8 cellular contexts compared by ENCODE assay signal in the genomic region with DNA sequence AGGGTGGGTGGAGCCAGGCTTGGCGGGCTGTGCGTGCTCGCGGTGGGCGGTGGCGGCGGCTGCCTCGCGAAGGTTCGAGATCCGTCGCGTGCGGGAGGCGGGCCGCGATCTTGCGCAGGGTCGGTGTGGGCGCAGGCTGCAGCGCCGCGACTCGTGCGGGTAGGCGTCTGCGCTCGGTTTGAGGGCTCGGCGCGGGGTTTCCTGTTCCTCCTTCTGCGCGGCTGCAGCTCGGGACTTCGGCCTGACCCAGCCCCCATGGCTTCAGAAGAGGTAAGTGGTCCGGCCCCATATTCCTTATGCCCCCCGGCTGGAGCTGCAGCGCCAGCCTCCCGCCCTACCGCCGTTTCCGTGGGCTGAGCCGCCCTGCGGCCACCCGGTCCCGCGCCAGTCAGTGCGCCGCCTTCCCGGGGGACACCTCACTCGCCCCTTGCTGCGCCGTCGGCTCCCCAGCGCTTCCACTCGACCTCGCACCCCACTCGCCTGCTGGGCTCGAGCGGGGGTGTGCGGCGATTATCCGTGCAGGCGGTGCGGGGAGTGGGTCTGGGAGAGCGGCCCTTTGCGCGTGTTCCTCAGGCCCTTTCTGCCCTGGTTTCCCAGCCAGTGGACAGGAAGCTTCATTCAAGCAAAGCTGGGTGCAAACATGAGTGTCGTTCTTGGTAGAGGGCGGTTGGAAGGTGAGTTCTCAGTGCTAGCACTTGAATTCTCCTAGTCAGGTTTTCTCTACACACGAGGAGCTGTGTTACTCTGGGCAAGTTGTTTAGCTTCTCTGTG. TPM values are rescaled to one million over a fixed set of nuclear protein-coding genes. Genes with fewer than 3 reads are reported as not detected.
A peak's percentile ranks its signal among the peaks of the same experiment; 100 is the strongest.
DNase-seq lines count a peak whose midpoint lies in the region; ATAC-seq, FAIRE-seq and TF ChIP-seq lines count a peak whose summit lies in the region.

A gene with protein sequence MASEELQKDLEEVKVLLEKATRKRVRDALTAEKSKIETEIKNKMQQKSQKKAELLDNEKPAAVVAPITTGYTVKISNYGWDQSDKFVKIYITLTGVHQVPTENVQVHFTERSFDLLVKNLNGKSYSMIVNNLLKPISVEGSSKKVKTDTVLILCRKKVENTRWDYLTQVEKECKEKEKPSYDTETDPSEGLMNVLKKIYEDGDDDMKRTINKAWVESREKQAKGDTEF (plus strand): TSS at position 22 of the 771 bp plus-strand sequence. CDS start 234 bp downstream, at position 256.

- peak within 1 kb of the TSS; percentile 42 to 63 for H3K4me3 ChIP-seq in CD4-positive, alpha-beta memory T cell (ENCODE audit: low read length in 2 of 2)
- H3K4me3 ChIP-seq in choroid plexus epithelial cell (ENCODE audit: low read depth, low read length) (peak within 1 kb of the TSS; percentile 83), HepG2 (replicated peaks in 1 of 3; ENCODE audit: insufficient read depth in 1 of 3, low read depth in 2 of 3, low read length in 3 of 3) (peak within 1 kb of the TSS; percentile 78 to 92 (median 79))

- peak; percentile 18 for ATAC-seq in GM19395 (IDR thresholded peaks at IDR 0.05; ENCODE audit: unreplicated experiment)
- peak; percentile 83 for ATAC-seq in HepG2
- peak; percentile 7 for ATAC-seq in stimulated activated effector memory CD8-positive, alpha-beta T cell treated with anti-CD3 and anti-CD28 coated beads, Interleukin-12 subunit alpha, Interleukin-12 subunit beta, amount 100 ng/mL, for 72 hours

- H3K27ac ChIP-seq in CD4-positive, alpha-beta memory T cell (ENCODE audit: low read depth, low read length), result peak within 1 kb of the TSS; percentile 99
- peak within 1 kb of the TSS; percentile 98 for H3K27ac ChIP-seq in HepG2 (ENCODE audit: extremely low read length, insufficient read depth, low read length)

- TF ChIP-seq EP300 in HepG2 (IDR thresholded peaks at IDR 0.05; ENCODE audit: low read depth in 2 of 2, low read length in 2 of 2) (peak in 1 of 2 experiments; percentile 36; a peak in 1 of 4 replicates), HepG2 (CRISPR knock-in tag; IDR thresholded peaks at IDR 0.05; ENCODE audit: borderline replicate concordance) (0 out of 2 replicates have a peak, but pooled peaks have one; percentile 18)

- peak within 1 kb of the TSS in 2 of 7 donors; percentile 97 to 98 for H3K27ac Mint-ChIP-seq in CD4-positive, alpha-beta memory T cell
- H3K27ac Mint-ChIP-seq in stimulated activated effector memory CD8-positive, alpha-beta T cell treated with anti-CD3 and anti-CD28 coated beads, Interleukin-12 subunit alpha, Interleukin-12 subunit beta, amount 100 ng/mL, for 72 hours, result no peak within 1 kb of the TSS

- no peaks in the 10 kb centered on the region for H3K27me3 Mint-ChIP-seq in CD4-positive, alpha-beta memory T cell

- peaks cover 26 to 46% (median 39%) of the 10 kb centered on the region in 4 donors for H3K4me1 Mint-ChIP-seq in CD4-positive, alpha-beta memory T cell
- peaks cover 46% of the 10 kb centered on the region for H3K4me1 Mint-ChIP-seq in stimulated activated effector memory CD8-positive, alpha-beta T cell treated with anti-CD3 and anti-CD28 coated beads, Interleukin-12 subunit alpha, Interleukin-12 subunit beta, amount 100 ng/mL, for 72 hours

- WGBS in HepG2 (ENCODE audit: low lambda C conversion rate), result 0% methylated on average over 9 of the region's 71 CpGs

- DNase-seq in CD4-positive, alpha-beta memory T cell, result peak in 2 of 5 donors; percentile 24 to 51
- DNase-seq in HuH-7 (ENCODE audit: low spot score) (peak; percentile 70), T follicular helper cell (ENCODE audit: low read depth) (peak; percentile 25), choroid plexus epithelial cell (ENCODE audit: low read depth) (peak; percentile 56), HepG2 (ENCODE audit: low spot score) (peak; percentile 29), GM19238 (ENCODE audit: insufficient read length, low spot score) (no peak)
- DNase-seq in stimulated activated effector memory CD8-positive, alpha-beta T cell treated with anti-CD3 and anti-CD28 coated beads, Interleukin-12 subunit alpha, Interleukin-12 subunit beta, amount 100 ng/mL, for 72 hours (ENCODE audit: low spot score in 2 of 2), result peak; percentile 42 to 80

- H3K36me3 Mint-ChIP-seq in CD4-positive, alpha-beta memory T cell, result peaks cover 0 to 8% of the 10 kb centered on the region in 2 donors
- H3K36me3 Mint-ChIP-seq in stimulated activated effector memory CD8-positive, alpha-beta T cell treated with anti-CD3 and anti-CD28 coated beads, Interleukin-12 subunit alpha, Interleukin-12 subunit beta, amount 100 ng/mL, for 72 hours, result peaks cover 68% of the 10 kb centered on the region

- no TSS peak for BruUV-seq in HepG2 (replicated peaks; lab: Mats Ljungman, UMichigan)

- H3K4me3 Mint-ChIP-seq in CD4-positive, alpha-beta memory T cell, result peak within 1 kb of the TSS in 1 of 8 donors; percentile 99
- H3K4me3 Mint-ChIP-seq in stimulated activated effector memory CD8-positive, alpha-beta T cell treated with anti-CD3 and anti-CD28 coated beads, Interleukin-12 subunit alpha, Interleukin-12 subunit beta, amount 100 ng/mL, for 72 hours, result no peak within 1 kb of the TSS

- H3K36me3 ChIP-seq in CD4-positive, alpha-beta memory T cell (ENCODE audit: insufficient read depth, low read length), result no peaks in the 10 kb centered on the region
- H3K36me3 ChIP-seq in HepG2 (replicated peaks in 1 of 2; ENCODE audit: control insufficient read depth in 1 of 2, insufficient read depth in 2 of 2, low read length in 2 of 2), result peaks cover 0 to 6% of the 10 kb centered on the region in 2 experiments; a peak in 2 of 5 replicates

- peaks cover 55% of the 10 kb centered on the region for H3K4me1 ChIP-seq in CD4-positive, alpha-beta memory T cell (ENCODE audit: insufficient read depth, low read length)
- peaks cover 62% of the 10 kb centered on the region for H3K4me1 ChIP-seq in HepG2 (ENCODE audit: insufficient read depth, low read length)

- TF ChIP-seq RAD21 in HepG2 (CRISPR knock-in tag; IDR thresholded peaks at IDR 0.05), result peak; percentile 44

- H3K9me3 ChIP-seq in CD4-positive, alpha-beta memory T cell (ENCODE audit: control insufficient read depth in 1 of 2, low read length in 2 of 2), result no peaks in the 10 kb centered on the region
- no peaks in the 10 kb centered on the region for H3K9me3 ChIP-seq in HepG2 (ENCODE audit: low read length)

- H3K9ac ChIP-seq in HepG2 (ENCODE audit: insufficient read depth, low read depth, low read length), result peak within 1 kb of the TSS; percentile 98

- intact Hi-C loops in CD4-positive, alpha-beta memory T cell (cut with micrococcal nuclease), result loop anchor here (1.0 to 10.0 kb wide), 11 partner anchors 23 to 1525 kb away; a partner anchor contains a TSS
- intact Hi-C loops in HepG2 (cut with micrococcal nuclease; ENCODE audit: unreplicated experiment), result loop anchor here (5.0 kb wide), 3 partner anchors 48 to 733 kb away; no protein-coding TSS in a partner anchor

- peaks cover 4% of the 10 kb centered on the region; the same call in 1 of the 2 replicates for H4K20me1 ChIP-seq in HepG2 (ENCODE audit: insufficient read depth, low read length)

- CTCF ChIA-PET in CD4-positive, alpha-beta memory T cell (lab: Charles Lee; ENCODE audit: partially characterized antibody), result interaction anchor here (0.7 to 5.0 kb wide), 16 partner anchors 16 to 231 kb away, joined by 3 to 55 read pairs (median 6); a partner anchor contains a TSS
- CTCF ChIA-PET in HepG2 (lab: Yijun Ruan, JAX; ENCODE audit: low intra/inter-chr PET ratio, low total read pairs), result interaction anchor here (2.3 kb wide), 1 partner anchor 230 kb away, joined by 26 read pairs; no protein-coding TSS in a partner anchor

- peak in 1 of 2 experiments; percentile 85; a peak in 2 of 4 replicates for TF ChIP-seq POLR2A in HepG2 (IDR thresholded peaks at IDR 0.05; ENCODE audit: insufficient read depth in 1 of 2, low read depth in 2 of 2, low read length in 2 of 2)

- TF ChIP-seq CTCF in choroid plexus epithelial cell (conservative IDR thresholded peaks at IDR 0.05; ENCODE audit: low read depth, low read length), result no peak
- TF ChIP-seq CTCF in HepG2 (CRISPR knock-in tag; IDR thresholded peaks at IDR 0.05), result no peak

- H3K4me2 ChIP-seq in HepG2 (ENCODE audit: low read depth, low read length), result peak within 1 kb of the TSS; percentile 80

- peaks cover 50% of the 10 kb centered on the region for H3K79me2 ChIP-seq in HepG2 (ENCODE audit: insufficient read depth, low read length)

- H2AFZ ChIP-seq in HepG2 (ENCODE audit: low read length), result peak within 1 kb of the TSS; percentile 56

- POLR2A ChIA-PET in CD4-positive, alpha-beta memory T cell (lab: Charles Lee; ENCODE audit: partially characterized antibody), result interaction anchor here (0.7 to 5.1 kb wide), 28 partner anchors 11 to 1523 kb away, joined by 3 to 315 read pairs (median 10); a partner anchor contains a TSS
- POLR2A ChIA-PET in HepG2 (lab: Yijun Ruan, JAX), result interaction anchor here (0.6 to 3.8 kb wide), 24 partner anchors 8 to 1525 kb away, joined by 3 to 124 read pairs (median 4); a partner anchor contains a TSS

- no peaks in the 10 kb centered on the region for H3K9me3 Mint-ChIP-seq in CD4-positive, alpha-beta memory T cell
- no peaks in the 10 kb centered on the region for H3K9me3 Mint-ChIP-seq in stimulated activated effector memory CD8-positive, alpha-beta T cell treated with anti-CD3 and anti-CD28 coated beads, Interleukin-12 subunit alpha, Interleukin-12 subunit beta, amount 100 ng/mL, for 72 hours

- no peaks in the 10 kb centered on the region for H3K27me3 ChIP-seq in CD4-positive, alpha-beta memory T cell (ENCODE audit: insufficient read depth, low read length)
- H3K27me3 ChIP-seq in HepG2 (ENCODE audit: control insufficient read depth in 1 of 2, insufficient read depth in 2 of 2, low read length in 2 of 2), result no peaks in the 10 kb centered on the region; a peak in 1 of 5 replicates

- no peak for FAIRE-seq in HepG2 (lab: Jason Lieb, UNC)

- in situ Hi-C loops in HepG2 (cut with HindIII; ENCODE audit: extremely low pct_ligation_motif_present, low pct_unique_long_range_greater_than_20kb), result loop anchor here (5.0 to 25.0 kb wide), 2 partner anchors 228 to 738 kb away; no protein-coding TSS in a partner anchor

RNA-seq across cellular contexts. Expression of the gene that starts here (rescaled TPM):
- total RNA-seq in CD4-positive, alpha-beta memory T cell, result 100 to 1,000 TPM in 1 of 2 experiments, 10 to 100 TPM in 1; 98.3 to 105 TPM
- 100 to 1,000 TPM; 161 to 226 TPM for polyA plus RNA-seq in CD4-positive, alpha-beta memory T cell
- total RNA-seq in HepG2 (2016; rRNA removed; fragmentation: Illumina TruSeq; extraction: Trizol), result 183 and 247 TPM in 2 replicates
- 30.4 and 49.6 TPM in 2 replicates for total RNA-seq in HepG2 (2016; cell fraction: cytosol; rRNA removed; fragmentation: Illumina TruSeq; extraction: Trizol; ENCODE audit: low read depth)
- total RNA-seq in HepG2 (2016; cell fraction: insoluble cytoplasmic fraction; rRNA removed; fragmentation: Illumina TruSeq; extraction: Trizol), result 174 and 253 TPM in 2 replicates
- 59.8 and 73.6 TPM in 2 replicates for total RNA-seq in HepG2 (2016; cell fraction: membrane; rRNA removed; fragmentation: Illumina TruSeq; extraction: Trizol)
- total RNA-seq in HepG2 (2016; cell fraction: nucleus; rRNA removed; fragmentation: Illumina TruSeq; extraction: Trizol), result 71.5 and 73.7 TPM in 2 replicates
- 14.4 and 18.4 TPM in 2 replicates for polyA plus RNA-seq in HepG2 (2011; rRNA removed)
- polyA plus RNA-seq in HepG2 (2011; cell fraction: cytosol; rRNA removed), result 16.9 and 18.9 TPM in 2 replicates
- 6.2 and 30.3 TPM in 2 replicates for polyA plus RNA-seq in HepG2 (2011; cell fraction: nucleus; rRNA removed)
- 63.3 and 84.9 TPM in 2 replicates for polyA plus RNA-seq in HepG2 (2012)
- 27.7 and 44.6 TPM in 2 replicates for polyA plus RNA-seq in HepG2 (2016; cell fraction: cytosol; fragmentation: Illumina TruSeq; extraction: Trizol; ENCODE audit: low read depth)
- polyA plus RNA-seq in HepG2 (2016; cell fraction: insoluble cytoplasmic fraction; fragmentation: Illumina TruSeq; extraction: Trizol; ENCODE audit: low read depth), result 258 and 299 TPM in 2 replicates
- polyA plus RNA-seq in HepG2 (2016; cell fraction: membrane; fragmentation: Illumina TruSeq; extraction: Trizol; ENCODE audit: low read depth), result 37.6 and 44.0 TPM in 2 replicates
- polyA plus RNA-seq in HepG2 (2016; cell fraction: nucleus; fragmentation: Illumina TruSeq; extraction: Trizol; ENCODE audit: insufficient read depth, low read depth), result 94.4 and 105 TPM in 2 replicates
- 7.8 and 17.6 TPM in 2 replicates for polyA minus RNA-seq in HepG2 (2011; rRNA and poly(A)+ RNA removed; ENCODE audit: low replicate concordance)
- 13.6 and 15.7 TPM in 2 replicates for polyA minus RNA-seq in HepG2 (2011; cell fraction: cytosol; rRNA and poly(A)+ RNA removed)
- 22.3 and 32.9 TPM in 2 replicates for polyA minus RNA-seq in HepG2 (2011; cell fraction: nucleus; rRNA and poly(A)+ RNA removed)

Comparison
In these comparisons a context has a peak if more than half of its experiments do, and no peak if none do; other contexts are left out.
1. ATAC-seq: peak in every context shown above with its lines; median percentile 83 in HepG2; 18 in GM19395; 7 in stimulated activated effector memory CD8-positive, alpha-beta T cell treated with anti-CD3 and anti-CD28 coated beads, Interleukin-12 subunit alpha, Interleukin-12 subunit beta, amount 100 ng/mL, for 72 hours.